1 cellular context compared by ENCODE assay signal in genomic region chr17:38584350-38584925, GRCh38.
A peak's percentile ranks its signal among the peaks of the same experiment; 100 is the strongest.
TF ChIP-seq lines count a peak whose summit lies in the region.

No MANE protein-coding gene starts in this region.

TF ChIP-seq in K562, 482 proteins besides CTCF, POLR2A, EP300 and RAD21 (continued from another document):
- TF ChIP-seq CTCFL (IDR thresholded peaks at IDR 0.05; ENCODE audit: borderline replicate concordance, insufficient read depth, low read depth, low read length, poor library complexity, severe bottlenecking) (peak; percentile 28), MED1 (CRISPR knock-in tag; IDR thresholded peaks at IDR 0.05; ENCODE audit: borderline replicate concordance) (no peak), TCF3 (CRISPR knock-in tag; IDR thresholded peaks at IDR 0.05) (no peak), HOMEZ (CRISPR knock-in tag; IDR thresholded peaks at IDR 0.05) (no peak), CREBBP (IDR thresholded peaks at IDR 0.05; ENCODE audit: low read depth, low read length) (no peak), E4F1 (CRISPR knock-in tag; IDR thresholded peaks at IDR 0.05; ENCODE audit: borderline replicate concordance) (no peak), SMC3 (conservative IDR thresholded peaks at IDR 0.05; ENCODE audit: insufficient read depth, low read depth, low read length) (peak; percentile 69), KDM5B (IDR thresholded peaks at IDR 0.05; ENCODE audit: insufficient replicate concordance, low read depth, low read length) (no peak), ZNF512 (tag; IDR thresholded peaks at IDR 0.05) (no peak), NCOA6 (IDR thresholded peaks at IDR 0.05) (no peak), MCM2 (IDR thresholded peaks at IDR 0.05; ENCODE audit: low read depth) (no peak), CBX2 (IDR thresholded peaks at IDR 0.05; ENCODE audit: insufficient read depth, low read length, poor library complexity, severe bottlenecking) (no peak), ZNF644 (tag; IDR thresholded peaks at IDR 0.05; ENCODE audit: low read depth) (no peak), ATF7 (IDR thresholded peaks at IDR 0.05) (peak; percentile 42; the same call in 1 of the 2 replicates), HNRNPK (IDR thresholded peaks at IDR 0.05; ENCODE audit: low read depth, low read length, poor library complexity, severe bottlenecking) (no peak), PREB (CRISPR knock-in tag; IDR thresholded peaks at IDR 0.05) (no peak), AFF1 (IDR thresholded peaks at IDR 0.05; ENCODE audit: low read depth in 1 of 2, partially characterized antibody in 2 of 2) (no peak), ATF1 (CRISPR knock-in tag; IDR thresholded peaks at IDR 0.05) (no peak), ATF1 (tag; IDR thresholded peaks at IDR 0.05) (peak; percentile 72)
